ENCODE assay signal across 27 cellular contexts in the genomic region with DNA sequence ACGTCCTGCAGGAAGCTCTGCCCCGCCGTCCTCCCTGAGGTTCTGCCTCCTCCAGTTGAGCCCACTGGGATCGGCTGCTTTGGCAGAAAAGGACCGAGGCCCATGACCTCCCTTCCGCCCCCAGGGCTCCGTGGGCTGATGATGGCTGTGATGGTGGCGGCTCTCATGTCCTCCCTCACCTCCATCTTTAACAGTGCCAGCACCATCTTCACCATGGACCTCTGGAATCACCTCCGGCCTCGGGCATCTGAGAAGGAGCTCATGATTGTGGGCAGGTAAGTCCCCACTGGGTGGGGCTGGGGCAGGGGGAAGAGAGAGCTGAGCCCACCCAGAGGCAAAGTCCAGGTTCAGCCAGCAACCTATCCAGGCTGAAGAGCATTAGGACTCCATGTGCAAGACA.
"Had no signal": no experiment of that assay in that cellular context is flagged by ENCODE, and none has a peak within 500 bp of the region (broad histone marks: within the 10 kb centered on the region; RNA-seq: fewer than 3 reads in every experiment).

No MANE protein-coding gene starts in this region.

- H3K4me3 ChIP-seq: heart left ventricle, left lung, lung, neural progenitor cell, right atrium auricular region, tibial nerve, uterus had no signal

- H3K79me2 ChIP-seq: parathyroid adenoma had no signal

- H3K4me1 ChIP-seq: left lung, neural progenitor cell, parathyroid adenoma, right atrium auricular region, uterus had no signal

- FAIRE-seq: islet of Langerhans, kidney, small intestine had no signal

- H2AFZ ChIP-seq: neural progenitor cell, parathyroid adenoma had no signal

- H3K4me2 ChIP-seq: neural progenitor cell had no signal

- DNase-seq: heart left ventricle; hypothalamus; immature natural killer cell; kidney; left colon; left lung; mesendoderm; naive B cell; natural killer cell; nephron progenitor cell; stimulated activated CD4-positive, alpha-beta T cell treated with anti-CD3 and anti-CD28 coated beads, Interleukin-1b, Interleukin-23, amount 100 ng/mL, for 48 hours; stimulated activated CD4-positive, alpha-beta T cell treated with anti-CD3 and anti-CD28 coated beads, Interleukin-2, amount 100 ng/mL, for 48 hours; stimulated activated CD4-positive, alpha-beta T cell treated with anti-CD3 and anti-CD28 coated beads, Interleukin-4, amount 100 ng/mL, for 4 hours; stimulated activated CD8-positive, alpha-beta memory T cell treated with anti-CD3 and anti-CD28 coated beads, Interleukin-4, amount 100 ng/mL, for 48 hours; stimulated activated naive CD4-positive, alpha-beta T cell treated with Interleukin-2 at 50 U/mL for 16 hours; stimulated activated naive CD8-positive, alpha-beta T cell treated with anti-CD3 and anti-CD28 coated beads, Interleukin-15, amount 100 ng/mL, for 72 hours; substantia nigra; uterus had no signal

- H3K9me3 ChIP-seq: heart left ventricle, left lung, right atrium auricular region, tibial nerve, uterus had no signal

- H3K27ac ChIP-seq: heart left ventricle, left lung, neural progenitor cell, parathyroid adenoma, right atrium auricular region, tibial nerve, uterus had no signal

- H3K36me3 ChIP-seq: heart left ventricle, left lung, neural progenitor cell, right atrium auricular region, uterus had no signal

- ATAC-seq: heart left ventricle; natural killer cell; sciatic nerve; stimulated activated memory B cell treated with anti-CD40 and anti-IgM and Interleukin-4, amounts not matched to agents 10 μg/mL and 1 μg/mL and 100 μg/mL, for 72 hours; stimulated activated naive CD8-positive, alpha-beta T cell treated with anti-CD3 and anti-CD28 coated beads, Interleukin-15, amount 100 ng/mL, for 72 hours had no signal

- H3K9ac ChIP-seq: neural progenitor cell, parathyroid adenoma had no signal

- H3K27me3 ChIP-seq: heart left ventricle, left lung, neural progenitor cell, right atrium auricular region, tibial nerve, uterus had no signal
